Comparison of ENCODE assay signal across 12 cellular contexts in the genomic region with DNA sequence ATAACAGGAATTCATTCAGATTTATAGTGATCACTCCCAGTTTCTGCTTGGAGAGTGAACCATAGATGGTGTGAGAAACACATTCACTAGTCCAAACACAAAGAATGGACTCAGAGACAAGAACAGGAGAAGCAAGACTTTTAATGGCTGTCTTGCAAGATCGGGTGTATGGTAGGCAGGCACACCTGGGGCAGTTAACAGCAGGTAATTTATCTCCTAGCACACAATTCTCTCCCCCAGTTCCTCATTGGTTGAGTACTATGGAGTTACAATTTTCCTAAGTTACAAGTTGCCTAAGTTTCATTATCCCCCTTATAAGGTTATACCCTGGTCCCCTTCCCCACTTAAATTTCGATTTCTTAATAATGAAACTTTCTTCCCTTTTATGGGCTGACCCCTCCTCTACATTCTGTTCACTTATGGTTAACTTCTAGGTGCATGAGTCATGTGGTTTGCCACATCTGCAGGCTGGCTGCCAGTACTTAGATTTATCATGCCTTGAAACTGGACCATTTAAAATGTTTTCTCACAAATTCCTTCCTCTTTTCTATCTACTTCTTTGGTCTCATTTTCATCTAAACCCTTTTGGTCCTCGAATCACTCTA.
DNase-seq lines count a peak whose midpoint lies in the region; ATAC-seq, FAIRE-seq and TF ChIP-seq lines count a peak whose summit lies in the region.
"Had no signal": no experiment of that assay in that cellular context is flagged by ENCODE, and none has a peak within 500 bp of the region (broad histone marks: within the 10 kb centered on the region; RNA-seq: fewer than 3 reads in every experiment).

No MANE protein-coding gene starts in this region.

- H3K36me3 ChIP-seq in MM.1S (replicated peaks; ENCODE audit: insufficient read depth, low read length): no peaks in the 10 kb centered on the region
- no peaks in the 10 kb centered on the region for H3K36me3 ChIP-seq in GM12878 (ENCODE audit: control insufficient read depth in 2 of 2, insufficient read depth in 2 of 2, low read length in 1 of 2)
- no peaks in the 10 kb centered on the region for H3K36me3 ChIP-seq in CD8-positive, alpha-beta memory T cell (ENCODE audit: insufficient read depth, low read length)
- no peaks in the 10 kb centered on the region for H3K36me3 ChIP-seq in upper lobe of left lung

- no TSS peak for BruUV-seq in GM12878 (replicated peaks; lab: Mats Ljungman, UMichigan)

- 0% methylated on average over 3 of the region's 3 CpGs for WGBS in GM12878 (ENCODE audit: insufficient coverage, insufficient replicate concordance, low lambda C conversion rate, missing lambda C conversion rate)
- 23 to 42% methylated on average over 3 of the region's 3 CpGs for WGBS in upper lobe of left lung, 2 donors

- no peaks in the 10 kb centered on the region for H3K4me1 ChIP-seq in MM.1S (ENCODE audit: low read length)
- H3K4me1 ChIP-seq in GM12878 (ENCODE audit: control insufficient read depth, insufficient read depth, low read length): no peaks in the 10 kb centered on the region
- no peaks in the 10 kb centered on the region for H3K4me1 ChIP-seq in CD8-positive, alpha-beta memory T cell (ENCODE audit: insufficient read depth, low read length)
- no peaks in the 10 kb centered on the region for H3K4me1 ChIP-seq in upper lobe of left lung
- H3K4me1 ChIP-seq: psoas muscle had no signal

- RAD21 ChIA-PET in GM12878 (lab: Charles Lee; ENCODE audit: unreplicated experiment): no interaction called here

- CTCF ChIA-PET in AG04449 (lab: Yijun Ruan, JAX) (no interaction called here), GM12878 (lab: Yijun Ruan, JAX) (no interaction called here)
- CTCF ChIA-PET in CD8-positive, alpha-beta memory T cell (lab: Charles Lee): no interaction called here

- in situ Hi-C loops in GM12878 (cut with MboI): no loop called here

- ATAC-seq in GM21423 (IDR thresholded peaks at IDR 0.05; ENCODE audit: unreplicated experiment) (peak; percentile 73), GM12878 (peak; percentile 91), GM21526 (IDR thresholded peaks at IDR 0.05; ENCODE audit: low FRiP score, unreplicated experiment) (no peak), upper lobe of left lung (ENCODE audit: low FRiP score in 2 of 2) (no peak)
- ATAC-seq: psoas muscle had no signal

- H3F3A ChIP-seq in MM.1S (ENCODE audit: insufficient read depth, low read length): no peaks in the 10 kb centered on the region

- no peaks in the 10 kb centered on the region for H4K20me1 ChIP-seq in MM.1S (ENCODE audit: insufficient read depth, low read length)
- no peaks in the 10 kb centered on the region for H4K20me1 ChIP-seq in GM12878 (ENCODE audit: control insufficient read depth, insufficient read depth)

- H2AFZ ChIP-seq in MM.1S (ENCODE audit: low read length) (no peak overlapping the region), GM12878 (ENCODE audit: control insufficient read depth, low read depth, low read length) (no peak overlapping the region)

- TF ChIP-seq CTCF in AG04449 (IDR thresholded peaks at IDR 0.05; ENCODE audit: insufficient read depth, low read length, missing control alignments) (no peak), MM.1S (IDR thresholded peaks at IDR 0.05; ENCODE audit: low read length) (no peak), GM12878 (IDR thresholded peaks at IDR 0.05 in 2 of 3, conservative IDR thresholded peaks at IDR 0.05 in 1 of 3; ENCODE audit: control insufficient read depth in 2 of 3, extremely low read depth in 1 of 3, insufficient read depth in 1 of 3, low read depth in 3 of 3, low read length in 3 of 3) (no peak), upper lobe of left lung (IDR thresholded peaks at IDR 0.05) (no peak)

- H3K27ac Mint-ChIP-seq in CD8-positive, alpha-beta memory T cell: peak overlapping the region in 1 of 8 donors; percentile 62
- H3K27ac Mint-ChIP-seq: CD4-positive, CD25-positive, alpha-beta regulatory T cell had no signal

- H3K4me3 Mint-ChIP-seq in CD8-positive, alpha-beta memory T cell: no peak overlapping the region
- H3K4me3 Mint-ChIP-seq: CD4-positive, CD25-positive, alpha-beta regulatory T cell had no signal

- H3K27me3 ChIP-seq in MM.1S (replicated peaks; ENCODE audit: insufficient read depth, low read length) (no peaks in the 10 kb centered on the region), GM12878 (replicated peaks in 1 of 2; ENCODE audit: control insufficient read depth in 2 of 2, insufficient read depth in 2 of 2, low read length in 1 of 2) (no peaks in the 10 kb centered on the region), upper lobe of left lung (no peaks in the 10 kb centered on the region)
- H3K27me3 ChIP-seq in CD8-positive, alpha-beta memory T cell (ENCODE audit: insufficient read depth, low read length, poor library complexity, severe bottlenecking): no peaks in the 10 kb centered on the region

- H3K9ac ChIP-seq in MM.1S (ENCODE audit: low read length) (no peak overlapping the region), GM12878 (ENCODE audit: control insufficient read depth, insufficient read depth, low read length) (no peak overlapping the region)

- peaks cover 0 to 2% of the 10 kb centered on the region in 2 donors for H3K27me3 Mint-ChIP-seq in CD8-positive, alpha-beta memory T cell

- no peaks in the 10 kb centered on the region for H3K9me2 ChIP-seq in MM.1S (replicated peaks; ENCODE audit: insufficient read depth, low read length)

- FAIRE-seq in GM12878 (lab: Jason Lieb, UNC): no peak
- FAIRE-seq: islet of Langerhans had no signal

- SMC1A ChIA-PET in GM12878 (lab: Charles Lee; ENCODE audit: uncharacterized antibody, unreplicated experiment): no interaction called here

- TF ChIP-seq RAD21 in GM12878 (IDR thresholded peaks at IDR 0.05; ENCODE audit: insufficient read depth, low read depth, low read length): no peak

- DNase-seq in AG04449 (ENCODE audit: low read depth, low spot score) (peak; percentile 24), MM.1S (no peak), GM12878 (ENCODE audit: low read depth, low spot score) (peak; percentile 9), amygdala (lab: John Stamatoyannopoulos, UW) (no peak), upper lobe of left lung (no peak)
- no peak for DNase-seq in CD8-positive, alpha-beta memory T cell
- DNase-seq: activated CD4-positive, alpha-beta T cell treated with anti-CD3 and anti-CD28 coated beads, Interleukin-2, amount 50 U/mL, for 48 hours; CD4-positive, CD25-positive, alpha-beta regulatory T cell; psoas muscle had no signal

- no peaks in the 10 kb centered on the region for H3K36me3 Mint-ChIP-seq in CD8-positive, alpha-beta memory T cell
- H3K36me3 Mint-ChIP-seq: CD4-positive, CD25-positive, alpha-beta regulatory T cell had no signal

- H3K4me3 ChIP-seq in AG04449 (ENCODE audit: low read depth, low read length) (no peak overlapping the region), MM.1S (ENCODE audit: low read length) (no peak overlapping the region), GM12878 (no peak overlapping the region), upper lobe of left lung (no peak overlapping the region)
- no peak overlapping the region for H3K4me3 ChIP-seq in CD8-positive, alpha-beta memory T cell (ENCODE audit: low read length)
- H3K4me3 ChIP-seq: psoas muscle had no signal

- H3K9me3 ChIP-seq in MM.1S (replicated peaks; ENCODE audit: insufficient read depth, low read length) (no peaks in the 10 kb centered on the region), GM12878 (replicated peaks; ENCODE audit: control insufficient read depth, insufficient read depth, low read length) (no peaks in the 10 kb centered on the region; the same call in 2 of the 3 replicates), upper lobe of left lung (peaks cover 0 to 9% (median 3%) of the 10 kb centered on the region in 4 donors)
- H3K9me3 ChIP-seq in CD8-positive, alpha-beta memory T cell (ENCODE audit: low read length): no peaks in the 10 kb centered on the region

- H3K4me2 ChIP-seq in MM.1S (ENCODE audit: low read depth, low read length) (peak overlapping the region; percentile 3; the same call in 1 of the 2 replicates), GM12878 (ENCODE audit: control insufficient read depth, insufficient read depth) (no peak overlapping the region)

- peak overlapping the region; percentile 12; the same call in 1 of the 2 replicates for H3K27ac ChIP-seq in MM.1S (ENCODE audit: low read length)
- H3K27ac ChIP-seq in GM12878 (ENCODE audit: control insufficient read depth, insufficient read depth): no peak overlapping the region
- no peak overlapping the region for H3K27ac ChIP-seq in CD8-positive, alpha-beta memory T cell (ENCODE audit: low read depth, low read length)
- H3K27ac ChIP-seq in upper lobe of left lung: no peak overlapping the region
- H3K27ac ChIP-seq: psoas muscle had no signal

- no peak for TF ChIP-seq EP300 in GM12878 (IDR thresholded peaks at IDR 0.05; ENCODE audit: borderline replicate concordance in 1 of 2, control insufficient read depth in 1 of 2, low read depth in 2 of 2, low read length in 2 of 2)
- no peak for TF ChIP-seq EP300 in upper lobe of left lung (IDR thresholded peaks at IDR 0.05)

- H3K79me2 ChIP-seq in MM.1S (ENCODE audit: low read length): no peaks in the 10 kb centered on the region
- no peaks in the 10 kb centered on the region for H3K79me2 ChIP-seq in GM12878 (ENCODE audit: control insufficient read depth, insufficient read depth, low read length)

- POLR2A ChIA-PET in AG04449 (lab: Yijun Ruan, JAX): no interaction called here
- POLR2A ChIA-PET in GM12878 (lab: Charles Lee): no interaction called here
- POLR2A ChIA-PET in CD8-positive, alpha-beta memory T cell (lab: Charles Lee): no interaction called here

- H3K9me3 Mint-ChIP-seq in CD8-positive, alpha-beta memory T cell: peaks cover 0 to 15% (median 8%) of the 10 kb centered on the region in 5 donors

- H3K4me1 Mint-ChIP-seq in CD8-positive, alpha-beta memory T cell: no peaks in the 10 kb centered on the region
- H3K4me1 Mint-ChIP-seq: CD4-positive, CD25-positive, alpha-beta regulatory T cell had no signal

- intact Hi-C loops in GM12878 (cut with micrococcal nuclease; ENCODE audit: unreplicated experiment): no loop called here

- no peak for TF ChIP-seq POLR2A in GM12878 (IDR thresholded peaks at IDR 0.05; ENCODE audit: low read depth, low read length)
- TF ChIP-seq POLR2A in upper lobe of left lung (IDR thresholded peaks at IDR 0.05): no peak

TF ChIP-seq in GM12878, 131 proteins besides CTCF, POLR2A, EP300 and RAD21 (continues in another document):
- TF ChIP-seq TCF3 (IDR thresholded peaks at IDR 0.05; ENCODE audit: borderline replicate concordance, insufficient read depth, low read depth, low read length): no peak
- TF ChIP-seq, protein P1, sequence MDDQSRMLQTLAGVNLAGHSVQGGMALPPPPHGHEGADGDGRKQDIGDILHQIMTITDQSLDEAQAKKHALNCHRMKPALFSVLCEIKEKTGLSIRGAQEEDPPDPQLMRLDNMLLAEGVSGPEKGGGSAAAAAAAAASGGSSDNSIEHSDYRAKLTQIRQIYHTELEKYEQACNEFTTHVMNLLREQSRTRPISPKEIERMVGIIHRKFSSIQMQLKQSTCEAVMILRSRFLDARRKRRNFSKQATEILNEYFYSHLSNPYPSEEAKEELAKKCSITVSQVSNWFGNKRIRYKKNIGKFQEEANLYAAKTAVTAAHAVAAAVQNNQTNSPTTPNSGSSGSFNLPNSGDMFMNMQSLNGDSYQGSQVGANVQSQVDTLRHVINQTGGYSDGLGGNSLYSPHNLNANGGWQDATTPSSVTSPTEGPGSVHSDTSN (IDR thresholded peaks at IDR 0.05; ENCODE audit: insufficient replicate concordance, low read depth, low read length): no peak
- TF ChIP-seq ZNF24 (IDR thresholded peaks at IDR 0.05): no peak
- 0 out of 2 replicates have a peak, but pooled peaks have one; percentile 28 for TF ChIP-seq CREM (IDR thresholded peaks at IDR 0.05; ENCODE audit: low read depth)

Comparison
In these comparisons a context has a peak if more than half of its experiments do, and no peak if none do; other contexts are left out.
1. DNase-seq: peak in AG04449 (single experiment) and GM12878 (single experiment); none in MM.1S (single experiment), amygdala (0 of 56), CD8-positive, alpha-beta memory T cell (0 of 5) and upper lobe of left lung (0 of 2).
2. ATAC-seq: peak in GM21423 (single experiment) and GM12878 (single experiment); none in GM21526 (single experiment) and upper lobe of left lung (0 of 2).